In the genomic region with DNA sequence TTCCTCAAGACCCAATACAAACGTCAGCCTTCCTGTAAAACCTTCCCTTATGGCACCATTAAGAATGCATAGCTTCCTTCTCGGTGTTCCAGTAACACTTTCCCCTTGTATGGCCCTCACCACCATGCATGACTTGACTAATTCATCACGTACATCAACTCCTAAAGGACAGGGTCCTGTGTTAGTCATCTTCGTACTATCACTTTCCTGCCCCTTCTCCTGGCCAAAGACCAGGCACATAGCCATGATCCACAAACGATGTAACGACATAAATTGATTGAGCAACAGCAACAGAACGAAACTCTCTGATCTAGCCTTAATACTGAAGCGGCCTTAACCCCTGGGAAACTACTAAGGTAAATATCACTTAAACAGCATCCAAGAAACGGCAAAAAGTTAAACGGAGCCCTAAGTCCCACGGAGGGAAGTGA, we compare ENCODE assay signal across 8 cellular contexts. TPM values are rescaled to one million over a fixed set of nuclear protein-coding genes. Genes with fewer than 3 reads are reported as not detected.
DNase-seq lines count a peak whose midpoint lies in the region; ATAC-seq and TF ChIP-seq lines count a peak whose summit lies in the region.

No MANE protein-coding gene starts in this region.

- peaks cover 57% of the 10 kb centered on the region for H3K79me2 ChIP-seq in ACC112 (ENCODE audit: control insufficient read depth, insufficient read depth, low read length, unreplicated experiment)
- H3K79me2 ChIP-seq in smooth muscle cell (ENCODE audit: low read depth) = peaks cover 56% of the 10 kb centered on the region

- no peak for TF ChIP-seq CTCF in smooth muscle cell (IDR thresholded peaks at IDR 0.05; ENCODE audit: borderline replicate concordance, insufficient read depth, poor library complexity, severe bottlenecking)

- H3K27ac ChIP-seq in ACC112 (ENCODE audit: low read depth, low read length) (peak overlapping the region; percentile 98), iPS DF 6.9 (ENCODE audit: low read length) (no peak overlapping the region), smooth muscle cell (ENCODE audit: low read depth) (peak overlapping the region; percentile 95)

- H3K9me3 Mint-ChIP-seq in activated naive CD8-positive, alpha-beta T cell treated with anti-CD3 and anti-CD28 coated beads, Interleukin-2, amount 50 U/mL, for 24 hours = no peaks in the 10 kb centered on the region

- H4K20me1 ChIP-seq in smooth muscle cell (ENCODE audit: low read depth) = peaks cover 51% of the 10 kb centered on the region

- H3K9me3 ChIP-seq in iPS DF 6.9 (ENCODE audit: control insufficient read depth, insufficient read depth, low read length) (no peaks in the 10 kb centered on the region), smooth muscle cell (replicated peaks; ENCODE audit: low read depth) (no peaks in the 10 kb centered on the region)

- H3K27me3 ChIP-seq in ACC112 (ENCODE audit: insufficient read depth, low read length) (no peaks in the 10 kb centered on the region), iPS DF 6.9 (ENCODE audit: control insufficient read depth, insufficient read depth, low read length) (no peaks in the 10 kb centered on the region), smooth muscle cell (ENCODE audit: low read depth) (no peaks in the 10 kb centered on the region)

- peak overlapping the region; percentile 98 for H3K4me3 Mint-ChIP-seq in activated naive CD8-positive, alpha-beta T cell treated with anti-CD3 and anti-CD28 coated beads, Interleukin-2, amount 50 U/mL, for 24 hours

- H3K36me3 ChIP-seq in ACC112 (ENCODE audit: insufficient read depth, low read length) (0 out of 2 replicates have a peak, but pooled peaks cover 5% of the 10 kb centered on the region), iPS DF 6.9 (ENCODE audit: control insufficient read depth, insufficient read depth, low read length) (no peaks in the 10 kb centered on the region; the same call in 1 of the 2 replicates), smooth muscle cell (ENCODE audit: low read depth) (no peaks in the 10 kb centered on the region)

- WGBS in iPS DF 6.9 (ENCODE audit: insufficient coverage, insufficient read length) = no CpG with 5 or more reads among the region's 11 CpGs
- WGBS in smooth muscle cell (ENCODE audit: low lambda C conversion rate) = 1% methylated on average over 11 of the region's 11 CpGs

- H3K4me3 ChIP-seq in ACC112 (ENCODE audit: low read depth, low read length) = peak overlapping the region; percentile 98
- peak overlapping the region; percentile 61 for H3K4me3 ChIP-seq in iPS DF 6.9 (ENCODE audit: low read length)
- peak overlapping the region; percentile 96 for H3K4me3 ChIP-seq in smooth muscle cell

- peak overlapping the region; percentile 94 for H3K4me2 ChIP-seq in smooth muscle cell

- DNase-seq in LHCN-M2 (ENCODE audit: low read depth) (peak; percentile 52), iPS DF 6.9 (ENCODE audit: low read depth, low spot score) (no peak), smooth muscle cell (lab: John Stamatoyannopoulos, UW; ENCODE audit: unreplicated experiment) (no peak), NCI-H345 (lab: John Stamatoyannopoulos, UW) (no peak)
- DNase-seq in activated naive CD8-positive, alpha-beta T cell treated with anti-CD3 and anti-CD28 coated beads, Interleukin-2, amount 50 U/mL, for 24 hours = no peak

- H3K27ac Mint-ChIP-seq in activated naive CD8-positive, alpha-beta T cell treated with anti-CD3 and anti-CD28 coated beads, Interleukin-2, amount 50 U/mL, for 24 hours = peak overlapping the region; percentile 99

- peaks cover 40% of the 10 kb centered on the region for H3K36me3 Mint-ChIP-seq in activated naive CD8-positive, alpha-beta T cell treated with anti-CD3 and anti-CD28 coated beads, Interleukin-2, amount 50 U/mL, for 24 hours (ENCODE audit: low read depth)

- H2AFZ ChIP-seq in ACC112 (ENCODE audit: low read length, unreplicated experiment) = peak overlapping the region; percentile 20
- H2AFZ ChIP-seq in smooth muscle cell (ENCODE audit: low read depth) = peak overlapping the region; percentile 88

- peaks cover 2% of the 10 kb centered on the region for H3K27me3 Mint-ChIP-seq in activated naive CD8-positive, alpha-beta T cell treated with anti-CD3 and anti-CD28 coated beads, Interleukin-2, amount 50 U/mL, for 24 hours

- peaks cover 22% of the 10 kb centered on the region for H3K4me1 ChIP-seq in ACC112 (ENCODE audit: control insufficient read depth, insufficient read depth, low read length, unreplicated experiment)
- peaks cover 2% of the 10 kb centered on the region; the same call in 1 of the 2 replicates for H3K4me1 ChIP-seq in iPS DF 6.9 (ENCODE audit: control insufficient read depth, insufficient read depth, low read length)
- peaks cover 16% of the 10 kb centered on the region for H3K4me1 ChIP-seq in smooth muscle cell (ENCODE audit: low read depth)

- H3K4me1 Mint-ChIP-seq in activated naive CD8-positive, alpha-beta T cell treated with anti-CD3 and anti-CD28 coated beads, Interleukin-2, amount 50 U/mL, for 24 hours = peaks cover 55% of the 10 kb centered on the region

- peak; percentile 22 for ATAC-seq in GM18502 (IDR thresholded peaks at IDR 0.05; ENCODE audit: poor library complexity, unreplicated experiment)
- ATAC-seq in activated naive CD8-positive, alpha-beta T cell treated with anti-CD3 and anti-CD28 coated beads, Interleukin-2, amount 50 U/mL, for 24 hours = peak; percentile 75
- no peak for ATAC-seq in GM18519 (IDR thresholded peaks at IDR 0.05; ENCODE audit: low FRiP score, unreplicated experiment)

- no peaks in the 10 kb centered on the region for H3F3A ChIP-seq in smooth muscle cell (ENCODE audit: low read depth)

- peak overlapping the region; percentile 98 for H3K9ac ChIP-seq in smooth muscle cell (ENCODE audit: low read depth)

RNA-seq across cellular contexts. Expression of a gene that starts 0.6 kb away (rescaled TPM):
- total RNA-seq in LHCN-M2 (2014; rRNA removed) (34.8 and 49.4 TPM in 2 replicates), smooth muscle cell (34.7 and 48.4 TPM in 2 replicates)
- polyA plus RNA-seq in LHCN-M2 (2012) = 34.4 TPM
- 51.7 and 65.9 TPM in 2 replicates for polyA plus RNA-seq in smooth muscle cell

RNA-seq across cellular contexts. Expression of a gene that starts 11.3 kb away (rescaled TPM):
- total RNA-seq in LHCN-M2 (2014; rRNA removed) (10.4 and 12.5 TPM in 2 replicates), smooth muscle cell (5.8 and 9.6 TPM in 2 replicates)
- 1.00 TPM for polyA plus RNA-seq in LHCN-M2 (2012)
- polyA plus RNA-seq in smooth muscle cell = 12.5 and 17.4 TPM in 2 replicates
